ENCODE assay signal across 1 cellular context in genomic region chr6:164020142-164020541, GRCh38.
TF ChIP-seq lines count a peak whose summit lies in the region.

No MANE protein-coding gene starts in this region.

TF ChIP-seq in GM23338, 12 proteins besides CTCF, POLR2A, EP300 and RAD21 (continued from another document):
- TF ChIP-seq ZNF462 (CRISPR knock-in tag; IDR thresholded peaks at IDR 0.05), result no peak
- TF ChIP-seq EZH2phosphoT487 (IDR thresholded peaks at IDR 0.05; ENCODE audit: unreplicated experiment), result no peak
- no peak for TF ChIP-seq REST (IDR thresholded peaks at IDR 0.05; ENCODE audit: unreplicated experiment)
- TF ChIP-seq ETS1 (IDR thresholded peaks at IDR 0.05), result no peak
- TF ChIP-seq POLR2AphosphoS5 (IDR thresholded peaks at IDR 0.05; ENCODE audit: low read depth), result no peak
- no peak for TF ChIP-seq ZNF114 (CRISPR knock-in tag; IDR thresholded peaks at IDR 0.05)
- TF ChIP-seq STAT1 (IDR thresholded peaks at IDR 0.05; ENCODE audit: unreplicated experiment), result no peak
- TF ChIP-seq CREB1 (CRISPR knock-in tag; IDR thresholded peaks at IDR 0.05; ENCODE audit: low read depth), result no peak
- TF ChIP-seq EZH2 (IDR thresholded peaks at IDR 0.05; ENCODE audit: low read depth, unreplicated experiment), result no peak
- no peak for TF ChIP-seq ZNF331 (CRISPR knock-in tag; IDR thresholded peaks at IDR 0.05; ENCODE audit: low read depth)
- TF ChIP-seq NANOG (IDR thresholded peaks at IDR 0.05; ENCODE audit: borderline replicate concordance), result no peak
